14 cellular contexts compared by ENCODE assay signal in the genomic region with DNA sequence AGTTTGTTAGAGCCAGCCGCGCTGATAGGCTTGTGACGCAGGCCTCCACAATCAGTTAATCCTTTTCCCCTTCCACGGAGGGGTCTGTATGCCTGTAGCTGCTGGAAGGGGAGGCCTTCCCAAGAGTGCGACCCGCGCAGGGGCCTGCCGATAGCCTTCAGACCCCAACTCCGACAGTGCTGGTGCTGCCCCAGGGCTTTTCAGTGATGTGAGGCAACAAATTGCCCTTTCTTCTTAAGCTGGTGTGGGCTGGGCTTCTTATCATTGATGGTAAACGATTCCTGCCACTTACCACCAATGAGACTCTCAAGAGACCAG.
A peak's percentile ranks its signal among the peaks of the same experiment; 100 is the strongest.
DNase-seq lines count a peak whose midpoint lies in the region; ATAC-seq and TF ChIP-seq lines count a peak whose summit lies in the region.
"Had no signal": no experiment of that assay in that cellular context is flagged by ENCODE, and none has a peak within 500 bp of the region (broad histone marks: within the 10 kb centered on the region; RNA-seq: fewer than 3 reads in every experiment).

No MANE protein-coding gene starts in this region.

- H3K27me3 Mint-ChIP-seq in endodermal cell (ENCODE audit: insufficient read depth) = peaks cover 2% of the 10 kb centered on the region
- H3K27me3 Mint-ChIP-seq: CD4-positive, alpha-beta T cell had no signal

- H3K79me2 ChIP-seq in osteoblast (ENCODE audit: insufficient read depth, low read length) = no peaks in the 10 kb centered on the region

- TF ChIP-seq CTCF in endodermal cell (conservative IDR thresholded peaks at IDR 0.05) (no peak), osteoblast (IDR thresholded peaks at IDR 0.05; ENCODE audit: extremely low read depth, low read depth, low read length) (no peak), foreskin keratinocyte (conservative IDR thresholded peaks at IDR 0.05) (no peak)

- no peaks in the 10 kb centered on the region for H3K9me3 ChIP-seq in endodermal cell (ENCODE audit: control insufficient read depth, low read length)
- no peaks in the 10 kb centered on the region for H3K9me3 ChIP-seq in osteoblast (ENCODE audit: low read depth, low read length)
- H3K9me3 ChIP-seq: Caco-2 had no signal

- H3K9ac ChIP-seq in endodermal cell (ENCODE audit: extremely low read depth, low read length, poor library complexity, severe bottlenecking) = no peak overlapping the region

- peaks cover 10% of the 10 kb centered on the region for H3K4me1 Mint-ChIP-seq in endodermal cell

- no peak overlapping the region for H3K27ac ChIP-seq in endodermal cell (ENCODE audit: low read depth, low read length)
- H3K27ac ChIP-seq in osteoblast (ENCODE audit: low read depth, low read length) = no peak overlapping the region
- H3K27ac ChIP-seq in foreskin keratinocyte = no peak overlapping the region
- H3K27ac ChIP-seq: C4-2B had no signal

- no peak for ATAC-seq in foreskin keratinocyte

- no peaks in the 10 kb centered on the region for H3K36me3 ChIP-seq in endodermal cell (ENCODE audit: control insufficient read depth, insufficient read depth, low read length)
- no peaks in the 10 kb centered on the region for H3K36me3 ChIP-seq in osteoblast (ENCODE audit: insufficient read depth, low read length)

- H3K4me3 ChIP-seq in endodermal cell (ENCODE audit: low read length) (no peak overlapping the region), osteoblast (ENCODE audit: insufficient read depth, low read length) (no peak overlapping the region)

- H3K27ac Mint-ChIP-seq in endodermal cell = no peak overlapping the region
- H3K27ac Mint-ChIP-seq: CD4-positive, alpha-beta T cell had no signal

- no peaks in the 10 kb centered on the region for H4K20me1 ChIP-seq in osteoblast (ENCODE audit: insufficient read depth, low read length)

- no peak overlapping the region for H3K4me2 ChIP-seq in osteoblast (ENCODE audit: insufficient read depth, low read length)

- no peak overlapping the region for H3K4me3 Mint-ChIP-seq in endodermal cell
- H3K4me3 Mint-ChIP-seq: CD4-positive, alpha-beta T cell had no signal

- H2AFZ ChIP-seq in osteoblast (ENCODE audit: low read length) = no peak overlapping the region

- H3K36me3 Mint-ChIP-seq in endodermal cell (ENCODE audit: low read depth) = no peaks in the 10 kb centered on the region

- H3K9me3 Mint-ChIP-seq in endodermal cell = peaks cover 6% of the 10 kb centered on the region
- H3K9me3 Mint-ChIP-seq: CD4-positive, alpha-beta T cell had no signal

- H3K27me3 ChIP-seq in endodermal cell (ENCODE audit: control insufficient read depth, insufficient read depth, low read length, poor library complexity, severe bottlenecking) = no peaks in the 10 kb centered on the region
- no peaks in the 10 kb centered on the region for H3K27me3 ChIP-seq in osteoblast (ENCODE audit: insufficient read depth, low read length)
- no peaks in the 10 kb centered on the region for H3K27me3 ChIP-seq in foreskin keratinocyte

- whole genome bisulfite sequencing in endodermal cell (ENCODE audit: insufficient coverage in 1 of 2, insufficient read length in 1 of 2), 2 experiments = 85 to 90% methylated on average over 4 to 10 of the region's 10 CpGs

- H3K4me1 ChIP-seq in endodermal cell (ENCODE audit: control insufficient read depth, insufficient read depth, low read length) (no peaks in the 10 kb centered on the region), osteoblast (ENCODE audit: insufficient read depth, low read length) (no peaks in the 10 kb centered on the region), foreskin keratinocyte (peaks cover 12% of the 10 kb centered on the region)

- DNase-seq in ELF-1 (ENCODE audit: low read depth, low spot score) (peak; percentile 85), NCI-H524 treated with DMSO at 0.1 percent for 48 hours (lab: John Stamatoyannopoulos, UW) (peak; percentile 81), endodermal cell (peak; percentile 38), osteoblast (ENCODE audit: insufficient read length, low spot score, missing footprints) (peak; percentile 44), glomerular visceral epithelial cell (ENCODE audit: extremely low spot score) (no peak), NCI-H774 (lab: John Stamatoyannopoulos, UW) (no peak), 8988T (no peak), foreskin keratinocyte (no peak)
- DNase-seq: ACHN; Caco-2; CD4-positive, alpha-beta T cell; GDM1; GOT3 had no signal

Comparison
In these comparisons a context has a peak if more than half of its experiments do, and no peak if none do; other contexts are left out.
1. DNase-seq: peak in ELF-1 (single experiment), NCI-H524 treated with DMSO at 0.1 percent for 48 hours (single experiment), endodermal cell (single experiment) and osteoblast (single experiment); none in glomerular visceral epithelial cell (single experiment), NCI-H774 (single experiment), 8988T (single experiment) and foreskin keratinocyte (0 of 2).